In the genomic region with DNA sequence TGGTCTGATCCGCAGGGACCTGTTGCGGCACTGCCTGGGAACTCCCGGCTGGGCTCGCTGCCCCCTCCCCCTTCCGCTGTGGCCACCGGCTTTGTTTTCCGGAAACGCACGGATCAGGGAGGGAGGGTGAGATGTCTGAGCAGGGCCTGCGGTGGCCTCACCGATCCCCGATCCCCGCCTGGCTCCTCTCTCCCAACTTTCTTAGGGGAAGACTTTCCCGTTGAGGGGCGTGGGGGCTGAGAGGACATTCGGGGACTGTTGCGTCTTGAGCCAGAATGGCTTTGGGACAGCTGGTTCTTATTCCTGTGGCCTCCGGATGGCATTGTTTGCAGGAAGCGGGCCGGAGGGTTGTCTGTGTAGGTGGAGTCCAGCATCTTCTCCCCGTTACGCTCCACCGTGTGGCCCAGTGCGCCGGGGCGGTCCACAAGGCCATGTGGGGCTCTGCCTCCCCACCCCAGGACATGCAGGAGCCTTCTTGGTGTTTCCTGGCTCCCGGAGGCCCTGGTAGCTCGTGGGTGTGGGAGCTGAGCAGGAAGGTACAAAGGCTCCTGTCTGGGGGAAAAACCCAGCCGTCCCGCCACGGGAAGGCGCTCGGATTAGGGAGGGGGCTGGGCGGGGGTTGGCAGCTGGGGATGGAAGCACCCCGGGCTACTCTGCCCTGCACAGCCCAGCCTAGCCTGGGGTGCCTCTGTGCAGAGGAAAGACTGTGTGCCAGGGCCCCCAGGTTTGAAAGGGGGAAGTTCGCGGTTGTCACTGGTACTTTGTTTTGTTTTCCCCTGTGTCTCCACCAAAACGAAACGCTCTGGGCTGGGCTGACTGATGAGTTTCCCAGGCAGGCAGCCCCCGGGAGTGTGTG, we compare ENCODE assay signal across 1 cellular context.
TF ChIP-seq lines count a peak whose summit lies in the region.

No MANE protein-coding gene starts in this region.

TF ChIP-seq in HepG2, 621 proteins besides CTCF, POLR2A, EP300 and RAD21 (continues in another document):
- TF ChIP-seq THAP8 (CRISPR knock-in tag; IDR thresholded peaks at IDR 0.05; ENCODE audit: borderline replicate concordance) (no peak), NFIB (CRISPR knock-in tag; IDR thresholded peaks at IDR 0.05; ENCODE audit: borderline replicate concordance) (no peak), CC2D1A (CRISPR knock-in tag; IDR thresholded peaks at IDR 0.05) (no peak), ZSCAN31 (CRISPR knock-in tag; IDR thresholded peaks at IDR 0.05; ENCODE audit: low read depth) (no peak; the same call in 1 of the 2 replicates), HNRNPK (IDR thresholded peaks at IDR 0.05; ENCODE audit: low read depth, low read length, poor library complexity, severe bottlenecking) (no peak), CENPX (CRISPR knock-in tag; IDR thresholded peaks at IDR 0.05) (no peak), NR2F6 (IDR thresholded peaks at IDR 0.05) (no peak), NR2F6 (CRISPR knock-in tag; IDR thresholded peaks at IDR 0.05) (0 out of 2 replicates have a peak, but pooled peaks have one; percentile 25), SP1 (IDR thresholded peaks at IDR 0.05) (no peak), SP1 (CRISPR knock-in tag; IDR thresholded peaks at IDR 0.05) (no peak), CBX5 (CRISPR knock-in tag; IDR thresholded peaks at IDR 0.05; ENCODE audit: borderline replicate concordance) (no peak), HNRNPUL1 (IDR thresholded peaks at IDR 0.05; ENCODE audit: low read depth, low read length) (no peak), ZNF138 (CRISPR knock-in tag; IDR thresholded peaks at IDR 0.05; ENCODE audit: low read depth) (no peak), SIN3A (IDR thresholded peaks at IDR 0.05; ENCODE audit: borderline replicate concordance, low read depth, low read length) (peak; percentile 66; the same call in 1 of the 2 replicates), ZFP36L1 (CRISPR knock-in tag; IDR thresholded peaks at IDR 0.05) (peak; percentile 46; the same call in 1 of the 2 replicates), NR1H2 (CRISPR knock-in tag; IDR thresholded peaks at IDR 0.05; ENCODE audit: borderline replicate concordance, low read depth) (no peak), RAD51 (IDR thresholded peaks at IDR 0.05; ENCODE audit: borderline replicate concordance) (no peak), POGZ (CRISPR knock-in tag; IDR thresholded peaks at IDR 0.05) (no peak), ZNF512B (CRISPR knock-in tag; IDR thresholded peaks at IDR 0.05; ENCODE audit: borderline replicate concordance) (no peak), CCAR2 (optimal IDR thresholded peaks at IDR 0.05; ENCODE audit: low read depth, low read length) (no peak), JDP2 (CRISPR knock-in tag; IDR thresholded peaks at IDR 0.05; ENCODE audit: borderline replicate concordance) (no peak), PAX8 (CRISPR knock-in tag; IDR thresholded peaks at IDR 0.05; ENCODE audit: borderline replicate concordance) (0 out of 2 replicates have a peak, but pooled peaks have one; percentile 67), MED1 (CRISPR knock-in tag; IDR thresholded peaks at IDR 0.05) (peak; percentile 52), CREB1 (IDR thresholded peaks at IDR 0.05) (no peak), CREB1 (CRISPR knock-in tag; IDR thresholded peaks at IDR 0.05) (no peak), ESRRA (CRISPR knock-in tag; IDR thresholded peaks at IDR 0.05; ENCODE audit: low read depth) (no peak), ZNF703 (CRISPR knock-in tag; IDR thresholded peaks at IDR 0.05; ENCODE audit: borderline replicate concordance) (no peak; the same call in 1 of the 2 replicates), ZNF121 (CRISPR knock-in tag; IDR thresholded peaks at IDR 0.05) (no peak), ZMYM4 (CRISPR knock-in tag; IDR thresholded peaks at IDR 0.05) (peak; percentile 11; the same call in 1 of the 2 replicates), KLF16 (CRISPR knock-in tag; IDR thresholded peaks at IDR 0.05) (0 out of 4 replicates have a peak, but pooled peaks of 1 of the 2 experiments have one; percentile 35), REL (CRISPR knock-in tag; conservative IDR thresholded peaks at IDR 0.05) (0 out of 2 replicates have a peak, but pooled peaks have one; percentile 51), ZNF354B (CRISPR knock-in tag; IDR thresholded peaks at IDR 0.05) (no peak), PHF21A (CRISPR knock-in tag; IDR thresholded peaks at IDR 0.05) (0 out of 2 replicates have a peak, but pooled peaks have one; percentile 40), IKZF1 (IDR thresholded peaks at IDR 0.05) (no peak), FOXJ3 (CRISPR knock-in tag; IDR thresholded peaks at IDR 0.05; ENCODE audit: borderline replicate concordance) (no peak), ZFY (CRISPR knock-in tag; IDR thresholded peaks at IDR 0.05) (peak; percentile 80), ATF6 (CRISPR knock-in tag; conservative IDR thresholded peaks at IDR 0.05) (no peak), HNRNPLL (IDR thresholded peaks at IDR 0.05; ENCODE audit: low read depth, low read length, poor library complexity, severe bottlenecking) (peak; percentile 90), ZBTB43 (CRISPR knock-in tag; conservative IDR thresholded peaks at IDR 0.05) (no peak), ZNF644 (CRISPR knock-in tag; IDR thresholded peaks at IDR 0.05; ENCODE audit: low read depth) (no peak)
- TF ChIP-seq, protein P1, sequence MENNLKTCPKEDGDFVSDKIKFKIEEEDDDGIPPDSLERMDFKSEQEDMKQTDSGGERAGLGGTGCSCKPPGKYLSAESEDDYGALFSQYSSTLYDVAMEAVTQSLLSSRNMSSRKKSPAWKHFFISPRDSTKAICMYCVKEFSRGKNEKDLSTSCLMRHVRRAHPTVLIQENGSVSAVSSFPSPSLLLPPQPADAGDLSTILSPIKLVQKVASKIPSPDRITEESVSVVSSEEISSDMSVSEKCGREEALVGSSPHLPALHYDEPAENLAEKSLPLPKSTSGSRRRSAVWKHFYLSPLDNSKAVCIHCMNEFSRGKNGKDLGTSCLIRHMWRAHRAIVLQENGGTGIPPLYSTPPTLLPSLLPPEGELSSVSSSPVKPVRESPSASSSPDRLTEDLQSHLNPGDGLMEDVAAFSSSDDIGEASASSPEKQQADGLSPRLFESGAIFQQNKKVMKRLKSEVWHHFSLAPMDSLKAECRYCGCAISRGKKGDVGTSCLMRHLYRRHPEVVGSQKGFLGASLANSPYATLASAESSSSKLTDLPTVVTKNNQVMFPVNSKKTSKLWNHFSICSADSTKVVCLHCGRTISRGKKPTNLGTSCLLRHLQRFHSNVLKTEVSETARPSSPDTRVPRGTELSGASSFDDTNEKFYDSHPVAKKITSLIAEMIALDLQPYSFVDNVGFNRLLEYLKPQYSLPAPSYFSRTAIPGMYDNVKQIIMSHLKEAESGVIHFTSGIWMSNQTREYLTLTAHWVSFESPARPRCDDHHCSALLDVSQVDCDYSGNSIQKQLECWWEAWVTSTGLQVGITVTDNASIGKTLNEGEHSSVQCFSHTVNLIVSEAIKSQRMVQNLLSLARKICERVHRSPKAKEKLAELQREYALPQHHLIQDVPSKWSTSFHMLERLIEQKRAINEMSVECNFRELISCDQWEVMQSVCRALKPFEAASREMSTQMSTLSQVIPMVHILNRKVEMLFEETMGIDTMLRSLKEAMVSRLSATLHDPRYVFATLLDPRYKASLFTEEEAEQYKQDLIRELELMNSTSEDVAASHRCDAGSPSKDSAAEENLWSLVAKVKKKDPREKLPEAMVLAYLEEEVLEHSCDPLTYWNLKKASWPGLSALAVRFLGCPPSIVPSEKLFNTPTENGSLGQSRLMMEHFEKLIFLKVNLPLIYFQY (CRISPR knock-in tag; IDR thresholded peaks at IDR 0.05; ENCODE audit: borderline replicate concordance): no peak
- TF ChIP-seq, protein P2, sequence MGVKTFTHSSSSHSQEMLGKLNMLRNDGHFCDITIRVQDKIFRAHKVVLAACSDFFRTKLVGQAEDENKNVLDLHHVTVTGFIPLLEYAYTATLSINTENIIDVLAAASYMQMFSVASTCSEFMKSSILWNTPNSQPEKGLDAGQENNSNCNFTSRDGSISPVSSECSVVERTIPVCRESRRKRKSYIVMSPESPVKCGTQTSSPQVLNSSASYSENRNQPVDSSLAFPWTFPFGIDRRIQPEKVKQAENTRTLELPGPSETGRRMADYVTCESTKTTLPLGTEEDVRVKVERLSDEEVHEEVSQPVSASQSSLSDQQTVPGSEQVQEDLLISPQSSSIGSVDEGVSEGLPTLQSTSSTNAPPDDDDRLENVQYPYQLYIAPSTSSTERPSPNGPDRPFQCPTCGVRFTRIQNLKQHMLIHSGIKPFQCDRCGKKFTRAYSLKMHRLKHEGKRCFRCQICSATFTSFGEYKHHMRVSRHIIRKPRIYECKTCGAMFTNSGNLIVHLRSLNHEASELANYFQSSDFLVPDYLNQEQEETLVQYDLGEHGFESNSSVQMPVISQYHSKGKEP (CRISPR knock-in tag; IDR thresholded peaks at IDR 0.05): no peak
- TF ChIP-seq, protein P3, sequence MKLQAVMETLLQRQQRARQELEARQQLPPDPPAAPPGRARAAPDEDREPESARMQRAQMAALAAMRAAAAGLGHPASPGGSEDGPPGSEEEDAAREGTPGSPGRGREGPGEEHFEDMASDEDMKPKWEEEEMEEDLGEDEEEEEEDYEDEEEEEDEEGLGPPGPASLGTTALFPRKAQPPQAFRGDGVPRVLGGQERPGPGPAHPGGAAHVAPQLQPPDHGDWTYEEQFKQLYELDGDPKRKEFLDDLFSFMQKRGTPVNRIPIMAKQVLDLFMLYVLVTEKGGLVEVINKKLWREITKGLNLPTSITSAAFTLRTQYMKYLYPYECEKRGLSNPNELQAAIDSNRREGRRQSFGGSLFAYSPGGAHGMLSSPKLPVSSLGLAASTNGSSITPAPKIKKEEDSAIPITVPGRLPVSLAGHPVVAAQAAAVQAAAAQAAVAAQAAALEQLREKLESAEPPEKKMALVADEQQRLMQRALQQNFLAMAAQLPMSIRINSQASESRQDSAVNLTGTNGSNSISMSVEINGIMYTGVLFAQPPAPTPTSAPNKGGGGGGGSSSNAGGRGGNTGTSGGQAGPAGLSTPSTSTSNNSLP (IDR thresholded peaks at IDR 0.05; ENCODE audit: low read depth, low read length): no peak
